ENCODE assay signal across 1 cellular context in genomic region chr16:3812469-3813172, GRCh38.
TF ChIP-seq lines count a peak whose summit lies in the region.

No MANE protein-coding gene starts in this region.

TF ChIP-seq in HepG2, 621 proteins besides CTCF, POLR2A, EP300 and RAD21 (continued from another document):
- TF ChIP-seq ZNF800 (CRISPR knock-in tag; IDR thresholded peaks at IDR 0.05): no peak
- TF ChIP-seq TCF7 (IDR thresholded peaks at IDR 0.05; ENCODE audit: low read depth): no peak
- TF ChIP-seq RFX1 (IDR thresholded peaks at IDR 0.05): no peak
- no peak for TF ChIP-seq RBAK (CRISPR knock-in tag; IDR thresholded peaks at IDR 0.05)
- no peak for TF ChIP-seq ZSCAN5A (CRISPR knock-in tag; IDR thresholded peaks at IDR 0.05; ENCODE audit: borderline replicate concordance)
- no peak for TF ChIP-seq CCDC6 (CRISPR knock-in tag; IDR thresholded peaks at IDR 0.05)
- TF ChIP-seq REL (CRISPR knock-in tag; conservative IDR thresholded peaks at IDR 0.05): no peak
- TF ChIP-seq ZNF724P (CRISPR knock-in tag; IDR thresholded peaks at IDR 0.05; ENCODE audit: borderline replicate concordance): no peak
